Comparison of ENCODE assay signal across 9 cellular contexts in genomic region chr19:17512574-17512939, GRCh38. TPM values are rescaled to one million over a fixed set of nuclear protein-coding genes. Genes with fewer than 3 reads are reported as not detected.
DNase-seq lines count a peak whose midpoint lies in the region; ATAC-seq, FAIRE-seq and TF ChIP-seq lines count a peak whose summit lies in the region.
"Had no signal": no experiment of that assay in that cellular context is flagged by ENCODE, and none has a peak within 500 bp of the region (broad histone marks: within the 10 kb centered on the region; RNA-seq: fewer than 3 reads in every experiment).

No MANE protein-coding gene starts in this region.

- peaks cover 30% of the 10 kb centered on the region for H3K79me1 ChIP-seq in mesenchymal stem cell (replicated peaks; ENCODE audit: low read length, poor library complexity, severe bottlenecking)

- peak overlapping the region; percentile 36 for H2BK15ac ChIP-seq in mesenchymal stem cell (ENCODE audit: low read depth, poor library complexity, severe bottlenecking)

- H4K8ac ChIP-seq in mesenchymal stem cell (ENCODE audit: low read length), result peak overlapping the region; percentile 73

- H3K79me2 ChIP-seq in K562 (ENCODE audit: control insufficient read depth, insufficient read depth, low read length), result peaks cover 51% of the 10 kb centered on the region

- in situ Hi-C loops in K562 (cut with MboI), result no loop called here

- H2AFZ ChIP-seq in K562 (ENCODE audit: low read depth, low read length) (peak overlapping the region; percentile 91), mesenchymal stem cell (ENCODE audit: low read depth, low read length) (peak overlapping the region; percentile 84)

- no peak for TF ChIP-seq EP300 in K562 (IDR thresholded peaks at IDR 0.05; ENCODE audit: low read length)

- intact Hi-C loops in left cardiac atrium (cut with DNase I) (no loop called here), K562 (cut with micrococcal nuclease) (no loop called here), vagina (cut with DNase I) (no loop called here)

- 40% methylated on average over 9 of the region's 9 CpGs for WGBS in K562 (ENCODE audit: insufficient coverage, low coverage, missing lambda C conversion rate)
- 65% methylated on average over 9 of the region's 9 CpGs for WGBS in mesenchymal stem cell

- H3K36me3 ChIP-seq in right atrium auricular region, result peaks cover 14% of the 10 kb centered on the region
- peaks cover 16% of the 10 kb centered on the region; the same call in 2 of the 3 replicates for H3K36me3 ChIP-seq in K562 (ENCODE audit: control insufficient read depth, insufficient read depth, low read length)
- H3K36me3 ChIP-seq in mesenchymal stem cell (ENCODE audit: control insufficient read depth in 1 of 2, insufficient read depth in 2 of 2, low read depth in 1 of 2, low read length in 2 of 2), result peaks cover 16 to 28% of the 10 kb centered on the region in 2 experiments
- peaks cover 0 to 18% of the 10 kb centered on the region in 2 donors for H3K36me3 ChIP-seq in vagina

- TF ChIP-seq POLR2A in K562 (conservative IDR thresholded peaks at IDR 0.05) (no peak), vagina (IDR thresholded peaks at IDR 0.05) (no peak)

- peaks cover 0 to 5% of the 10 kb centered on the region in 2 donors for H3K9me3 ChIP-seq in right atrium auricular region
- H3K9me3 ChIP-seq in K562 (replicated peaks; ENCODE audit: control insufficient read depth, insufficient read depth, low read depth, low read length), result 0 out of 2 replicates have a peak, but pooled peaks cover 2% of the 10 kb centered on the region
- H3K9me3 ChIP-seq in mesenchymal stem cell (ENCODE audit: control insufficient read depth, low read length), result peaks cover 13% of the 10 kb centered on the region
- peaks cover 4% of the 10 kb centered on the region for H3K9me3 ChIP-seq in vagina

- peak overlapping the region in 1 of 2 experiments; percentile 65 for H2BK12ac ChIP-seq in mesenchymal stem cell (ENCODE audit: low read length in 2 of 2)

- H4K91ac ChIP-seq in mesenchymal stem cell (ENCODE audit: low read length), result no peak overlapping the region

- H3K23ac ChIP-seq in mesenchymal stem cell (ENCODE audit: low read length in 2 of 2), result no peak overlapping the region

- H3K14ac ChIP-seq in mesenchymal stem cell (ENCODE audit: low read length in 2 of 2), result peak overlapping the region in 1 of 2 experiments; percentile 99

- H3K9ac ChIP-seq in K562 (ENCODE audit: insufficient read depth in 1 of 2, low read depth in 2 of 2, low read length in 2 of 2) (peak overlapping the region; percentile 97 to 98), mesenchymal stem cell (ENCODE audit: low read length) (peak overlapping the region; percentile 97)

- peak overlapping the region; percentile 99 to 100 for H3K27ac ChIP-seq in right atrium auricular region
- peak overlapping the region; percentile 97 for H3K27ac ChIP-seq in K562 (ENCODE audit: extremely low read depth, low read depth, low read length)
- H3K27ac ChIP-seq in mesenchymal stem cell (ENCODE audit: low read length, poor library complexity, severe bottlenecking), result peak overlapping the region; percentile 0
- peak overlapping the region; percentile 98 for H3K27ac ChIP-seq in vagina

- no peak overlapping the region for H2BK5ac ChIP-seq in mesenchymal stem cell (ENCODE audit: low read depth, low read length, poor library complexity, severe bottlenecking)

- BruUV-seq in K562 (replicated peaks; lab: Mats Ljungman, UMichigan), result TSS peak; percentile 39

- H3K9me1 ChIP-seq in K562 (ENCODE audit: control insufficient read depth, insufficient read depth, low read length), result no peaks in the 10 kb centered on the region

- H3K4me1 ChIP-seq in right atrium auricular region, result peaks cover 0 to 29% of the 10 kb centered on the region in 2 donors
- peaks cover 21 to 40% of the 10 kb centered on the region in 2 experiments for H3K4me1 ChIP-seq in K562 (replicated peaks in 1 of 2; ENCODE audit: control insufficient read depth in 2 of 2, insufficient read depth in 2 of 2, low read length in 2 of 2)
- H3K4me1 ChIP-seq in mesenchymal stem cell (ENCODE audit: control insufficient read depth, insufficient read depth, low read depth, low read length), result peaks cover 20% of the 10 kb centered on the region
- H3K4me1 ChIP-seq in vagina, result peaks cover 43% of the 10 kb centered on the region

- DNase-seq in right atrium auricular region (ENCODE audit: low spot score) (no peak), left cardiac atrium (no peak), K562 (ENCODE audit: extremely low read depth in 1 of 4, low spot score in 3 of 4) (peak in 1 of 4 experiments; percentile 31), mesenchymal stem cell (no peak), vagina (ENCODE audit: extremely low spot score in 2 of 2) (no peak), NCI-H1694 (lab: John Stamatoyannopoulos, UW) (no peak), middle frontal gyrus (ENCODE audit: extremely low spot score, low spot score) (no peak)
- DNase-seq in stimulated activated CD4-positive, alpha-beta T cell treated with anti-CD3 and anti-CD28 coated beads, Interleukin-2, amount 100 ng/mL, for 24 hours, result no peak

- peak overlapping the region; percentile 13 to 29 for H3K4ac ChIP-seq in mesenchymal stem cell (ENCODE audit: low read depth in 1 of 2, low read length in 2 of 2)

- H2BK120ac ChIP-seq in mesenchymal stem cell (ENCODE audit: low read depth, low read length), result peak overlapping the region; percentile 58

- no peak for FAIRE-seq in K562 (lab: Jason Lieb, UNC)

- H3K4me3 ChIP-seq in right atrium auricular region (peak overlapping the region; percentile 98 to 99), K562 (peak overlapping the region; percentile 83), mesenchymal stem cell (ENCODE audit: insufficient read depth in 1 of 2, low read depth in 1 of 2, low read length in 2 of 2) (peak overlapping the region; percentile 87 to 98), vagina (peak overlapping the region; percentile 91)

- POLR2A ChIA-PET in K562 (lab: Yijun Ruan, JAX), result interaction anchor here (0.6 to 4.2 kb wide), 2 partner anchors 11 to 146 kb away, joined by 4 to 25 read pairs; no protein-coding TSS in a partner anchor

- no peak for ATAC-seq in left cardiac atrium
- ATAC-seq in K562, result no peak

- peak overlapping the region; percentile 41 for H2AK5ac ChIP-seq in mesenchymal stem cell (ENCODE audit: low read length, severe bottlenecking)

- CTCF ChIA-PET in K562 (lab: Yijun Ruan, JAX; ENCODE audit: low intra/inter-chr PET ratio), result no interaction called here

- H3K27me3 ChIP-seq in right atrium auricular region (no peaks in the 10 kb centered on the region), K562 (ENCODE audit: control insufficient read depth in 2 of 2, insufficient read depth in 2 of 2, low read length in 2 of 2) (no peaks in the 10 kb centered on the region), mesenchymal stem cell (ENCODE audit: control insufficient read depth in 1 of 2, insufficient read depth in 1 of 2, low read length in 2 of 2) (no peaks in the 10 kb centered on the region), vagina (no peaks in the 10 kb centered on the region)

- TF ChIP-seq CTCF in right atrium auricular region (IDR thresholded peaks at IDR 0.05) (no peak), K562 (IDR thresholded peaks at IDR 0.05 in 2 of 3, conservative IDR thresholded peaks at IDR 0.05 in 1 of 3; ENCODE audit: insufficient read depth in 2 of 3, low read depth in 1 of 3, low read length in 3 of 3) (no peak), vagina (IDR thresholded peaks at IDR 0.05) (no peak)

- H4K20me1 ChIP-seq in K562 (replicated peaks; ENCODE audit: control insufficient read depth, insufficient read depth, low read length), result no peaks in the 10 kb centered on the region; the same call in 1 of the 2 replicates

- TF ChIP-seq RAD21 in K562 (CRISPR knock-in tag; conservative IDR thresholded peaks at IDR 0.05 in 1 of 2, IDR thresholded peaks at IDR 0.05 in 1 of 2), result no peak

- H3K4me2 ChIP-seq in K562 (ENCODE audit: insufficient read depth, low read length) (peak overlapping the region; percentile 97), mesenchymal stem cell (ENCODE audit: low read length, poor library complexity, severe bottlenecking) (peak overlapping the region; percentile 98)

- H3K18ac ChIP-seq in mesenchymal stem cell (ENCODE audit: low read depth in 1 of 2, low read length in 2 of 2), result peak overlapping the region; percentile 98 to 99

RNA-seq across cellular contexts. Expression of gene PGLS, which starts 1.1 kb away (rescaled TPM):
- total RNA-seq in right atrium auricular region (10 to 100 TPM; 20.4 to 35.9 TPM), left cardiac atrium (10 to 100 TPM; 28.6 to 37.3 TPM), K562 (2014; rRNA removed) (38.1 and 42.4 TPM in 2 replicates), K562 (2014; rRNA removed; fragmentation: Illumina TruSeq; extraction: Trizol) (5.7 and 10.9 TPM in 2 replicates), K562 (2015; rRNA removed; fragmentation: Illumina TruSeq; extraction: Trizol) (27.7 and 31.0 TPM in 2 replicates), K562 (2021) (61.1 and 65.5 TPM in 2 replicates), vagina (134 TPM)
- total RNA-seq in K562 (2011; cell fraction: chromatin; rRNA removed; ENCODE audit: low replicate concordance), result 25.8 and 59.8 TPM in 2 replicates
- 50.9 and 57.9 TPM in 2 replicates for total RNA-seq in K562 (2011; cell fraction: nucleolus; rRNA removed)
- 34.4 and 35.8 TPM in 2 replicates for total RNA-seq in K562 (2011; cell fraction: nucleoplasm; rRNA removed)
- polyA plus RNA-seq in K562 (2011; rRNA removed) (21.2 and 39.4 TPM in 2 replicates), K562 (2014; fragmentation: Illumina TruSeq; extraction: Trizol) (23.7 and 27.1 TPM in 2 replicates), K562 (2014; fragmentation: Nextera tagmentation; extraction: Ambion mirVana) (1 to 10 TPM in 1 of 2 experiments, under 1 TPM in 1; 0.79 to 1.1 TPM), K562 (2014; rRNA removed) (51.7 and 52.6 TPM in 2 replicates)
- polyA plus RNA-seq in K562 (2011; cell fraction: cytosol; rRNA removed), result 57.8 and 119 TPM in 2 replicates
- polyA plus RNA-seq in K562 (2011; cell fraction: nucleus; rRNA removed), result 39.0 and 56.0 TPM in 2 replicates
- polyA plus RNA-seq in K562 (2012), result 40.4 and 112 TPM in 2 replicates
- polyA minus RNA-seq in K562 (2011; rRNA and poly(A)+ RNA removed), result 13.2 and 17.5 TPM in 2 replicates
- polyA minus RNA-seq in K562 (2011; cell fraction: cytosol; rRNA and poly(A)+ RNA removed), result 28.4 and 35.0 TPM in 2 replicates
- 23.0 and 27.4 TPM in 2 replicates for polyA minus RNA-seq in K562 (2011; cell fraction: nucleus; rRNA and poly(A)+ RNA removed)
- 128 TPM for polyA plus RNA-seq in mesenchymal stem cell (2013, experiment 1 of 2)
- 128 TPM for polyA plus RNA-seq in mesenchymal stem cell (2013, experiment 2 of 2)

RNA-seq across cellular contexts. Expression of gene SLC27A1, which starts 42.2 kb away (rescaled TPM):
- total RNA-seq in right atrium auricular region (10 to 100 TPM; 31.2 to 65.6 TPM), left cardiac atrium (10 to 100 TPM; 33.4 to 55.1 TPM), K562 (2014; rRNA removed) (1.9 and 2.8 TPM in 2 replicates), K562 (2014; rRNA removed; fragmentation: Illumina TruSeq; extraction: Trizol) (0.38 and 0.44 TPM in 2 replicates), K562 (2015; rRNA removed; fragmentation: Illumina TruSeq; extraction: Trizol) (0.79 and 1.0 TPM in 2 replicates), K562 (2021) (1.6 and 2.0 TPM in 2 replicates), vagina (22.1 TPM)
- 4.5 and 13.1 TPM in 2 replicates for total RNA-seq in K562 (2011; cell fraction: chromatin; rRNA removed; ENCODE audit: low replicate concordance)
- 8.3 and 9.1 TPM in 2 replicates for total RNA-seq in K562 (2011; cell fraction: nucleolus; rRNA removed)
- total RNA-seq in K562 (2011; cell fraction: nucleoplasm; rRNA removed), result 5.7 and 7.9 TPM in 2 replicates
- polyA plus RNA-seq in K562 (2011; rRNA removed) (1.4 and 1.7 TPM in 2 replicates), K562 (2014; fragmentation: Illumina TruSeq; extraction: Trizol) (1.1 and 1.3 TPM in 2 replicates), K562 (2014; fragmentation: Nextera tagmentation; extraction: Ambion mirVana) (under 1 TPM; 0.06 to 0.10 TPM), K562 (2014; rRNA removed) (2.0 and 3.0 TPM in 2 replicates)
- 1.8 and 3.5 TPM in 2 replicates for polyA plus RNA-seq in K562 (2011; cell fraction: cytosol; rRNA removed)
- 7.2 and 8.8 TPM in 2 replicates for polyA plus RNA-seq in K562 (2011; cell fraction: nucleus; rRNA removed)
- 1.8 and 4.7 TPM in 2 replicates for polyA plus RNA-seq in K562 (2012)
- 0.81 and 0.84 TPM in 2 replicates for polyA minus RNA-seq in K562 (2011; rRNA and poly(A)+ RNA removed)
- polyA minus RNA-seq in K562 (2011; cell fraction: cytosol; rRNA and poly(A)+ RNA removed), result 2.1 and 3.7 TPM in 2 replicates
- polyA minus RNA-seq in K562 (2011; cell fraction: nucleus; rRNA and poly(A)+ RNA removed), result 1.8 and 1.9 TPM in 2 replicates
- 8.3 TPM for polyA plus RNA-seq in mesenchymal stem cell (2013, experiment 1 of 2)
- polyA plus RNA-seq in mesenchymal stem cell (2013, experiment 2 of 2), result 7.9 TPM

RNA-seq across cellular contexts. Expression of gene COLGALT1, which starts 42.9 kb away (rescaled TPM):
- total RNA-seq in right atrium auricular region (10 to 100 TPM; 28.3 to 30.8 TPM), left cardiac atrium (10 to 100 TPM; 47.7 to 54.8 TPM), K562 (2014; rRNA removed) (82.6 and 90.5 TPM in 2 replicates), K562 (2014; rRNA removed; fragmentation: Illumina TruSeq; extraction: Trizol) (35.5 and 50.0 TPM in 2 replicates), K562 (2015; rRNA removed; fragmentation: Illumina TruSeq; extraction: Trizol) (64.3 and 64.8 TPM in 2 replicates), K562 (2021) (119 TPM in 2 replicates), vagina (55.0 TPM)
- total RNA-seq in K562 (2011; cell fraction: chromatin; rRNA removed; ENCODE audit: low replicate concordance), result 106 and 273 TPM in 2 replicates
- total RNA-seq in K562 (2011; cell fraction: nucleolus; rRNA removed), result 296 and 314 TPM in 2 replicates
- 215 and 219 TPM in 2 replicates for total RNA-seq in K562 (2011; cell fraction: nucleoplasm; rRNA removed)
- polyA plus RNA-seq in K562 (2011; rRNA removed) (114 and 144 TPM in 2 replicates), K562 (2014; fragmentation: Illumina TruSeq; extraction: Trizol) (84.8 and 97.0 TPM in 2 replicates), K562 (2014; fragmentation: Nextera tagmentation; extraction: Ambion mirVana) (10 to 100 TPM in 1 of 2 experiments, 1 to 10 TPM in 1; 4.9 to 18.1 TPM), K562 (2014; rRNA removed) (86.0 and 87.5 TPM in 2 replicates)
- polyA plus RNA-seq in K562 (2011; cell fraction: cytosol; rRNA removed), result 128 and 182 TPM in 2 replicates
- 207 and 344 TPM in 2 replicates for polyA plus RNA-seq in K562 (2011; cell fraction: nucleus; rRNA removed)
- 78.2 and 109 TPM in 2 replicates for polyA plus RNA-seq in K562 (2012)
- 78.1 and 108 TPM in 2 replicates for polyA minus RNA-seq in K562 (2011; rRNA and poly(A)+ RNA removed)
- 89.7 and 127 TPM in 2 replicates for polyA minus RNA-seq in K562 (2011; cell fraction: cytosol; rRNA and poly(A)+ RNA removed)
- 32.6 and 43.8 TPM in 2 replicates for polyA minus RNA-seq in K562 (2011; cell fraction: nucleus; rRNA and poly(A)+ RNA removed)
- polyA plus RNA-seq in mesenchymal stem cell (2013, experiment 1 of 2), result 163 TPM
- polyA plus RNA-seq in mesenchymal stem cell (2013, experiment 2 of 2), result 171 TPM

RNA-seq across cellular contexts. Expression of gene NXNL1, which starts 51.8 kb away (rescaled TPM):
- total RNA-seq in right atrium auricular region (not detected), left cardiac atrium (under 1 TPM in 1 of 2 donors, not detected in 1; 0.56 TPM), K562 (2014; rRNA removed) (not detected in 2 replicates), K562 (2014; rRNA removed; fragmentation: Illumina TruSeq; extraction: Trizol) (not detected in 2 replicates), K562 (2015; rRNA removed; fragmentation: Illumina TruSeq; extraction: Trizol) (not detected in 2 replicates), K562 (2021) (not detected in 2 replicates), vagina (not detected)
- not detected in 2 replicates for total RNA-seq in K562 (2011; cell fraction: chromatin; rRNA removed; ENCODE audit: low replicate concordance)
- total RNA-seq in K562 (2011; cell fraction: nucleolus; rRNA removed), result not detected in 2 replicates
- total RNA-seq in K562 (2011; cell fraction: nucleoplasm; rRNA removed), result not detected in 2 replicates
- polyA plus RNA-seq in K562 (2011; rRNA removed) (not detected in 2 replicates), K562 (2014; fragmentation: Illumina TruSeq; extraction: Trizol) (not detected in 2 replicates), K562 (2014; fragmentation: Nextera tagmentation; extraction: Ambion mirVana) (not detected), K562 (2014; rRNA removed) (not detected in 2 replicates)
- polyA plus RNA-seq in K562 (2011; cell fraction: cytosol; rRNA removed), result not detected in 2 replicates
- not detected in 2 replicates for polyA plus RNA-seq in K562 (2011; cell fraction: nucleus; rRNA removed)
- polyA plus RNA-seq in K562 (2012), result not detected in 2 replicates
- polyA minus RNA-seq in K562 (2011; rRNA and poly(A)+ RNA removed), result not detected in 2 replicates
- polyA minus RNA-seq in K562 (2011; cell fraction: cytosol; rRNA and poly(A)+ RNA removed), result not detected in 2 replicates
- polyA minus RNA-seq in K562 (2011; cell fraction: nucleus; rRNA and poly(A)+ RNA removed), result not detected in 2 replicates
- polyA plus RNA-seq in mesenchymal stem cell (2013, experiment 1 of 2), result not detected
- polyA plus RNA-seq in mesenchymal stem cell (2013, experiment 2 of 2), result not detected
- total RNA-seq: T-helper 1 cell treated with Interleukin-12 subunit alpha and Interleukin-12 subunit beta and Interleukin-4 antibody, amounts not matched to agents 30 ng/mL and 1 ng/mL, for 36 hours had no signal

Comparison
In these comparisons a context has a peak if more than half of its experiments do, and no peak if none do; other contexts are left out.
1. H3K27ac ChIP-seq: peak in every context shown above with its lines; median percentile 100 in right atrium auricular region; 98 in vagina; 97 in K562; 0 in mesenchymal stem cell.